ENCODE assay signal across 8 cellular contexts in genomic region chrX:1673337-1673736, GRCh38. TPM values are rescaled to one million over a fixed set of nuclear protein-coding genes. Genes with fewer than 3 reads are reported as not detected.
A peak's percentile ranks its signal among the peaks of the same experiment; 100 is the strongest.
DNase-seq lines count a peak whose midpoint lies in the region; ATAC-seq, FAIRE-seq and TF ChIP-seq lines count a peak whose summit lies in the region.

No MANE protein-coding gene starts in this region.

- H3K4me3 ChIP-seq in CD4-positive, CD25-positive, alpha-beta regulatory T cell (ENCODE audit: low read depth, low read length) = no peak overlapping the region
- H3K4me3 ChIP-seq in epithelial cell of proximal tubule (ENCODE audit: low read depth, low read length) (no peak overlapping the region), spleen (no peak overlapping the region)

- peaks cover 5% of the 10 kb centered on the region for H3K36me3 ChIP-seq in CD4-positive, CD25-positive, alpha-beta regulatory T cell (ENCODE audit: control insufficient read depth, insufficient read depth, low read length)
- H3K36me3 ChIP-seq in spleen = no peaks in the 10 kb centered on the region

- no peak for ATAC-seq in CD4-positive, CD25-positive, alpha-beta regulatory T cell (ENCODE audit: low read depth in 2 of 2)
- ATAC-seq in stimulated activated memory B cell treated with anti-CD40 and anti-IgM and Interleukin-4, amounts not matched to agents 10 μg/mL and 1 μg/mL and 100 μg/mL, for 72 hours = no peak
- ATAC-seq in HG03342 (IDR thresholded peaks at IDR 0.05; ENCODE audit: unreplicated experiment) = no peak

- H3K36me3 Mint-ChIP-seq in CD4-positive, CD25-positive, alpha-beta regulatory T cell = peaks cover 17% of the 10 kb centered on the region
- H3K36me3 Mint-ChIP-seq in stimulated activated memory B cell treated with anti-CD40 and anti-IgM and Interleukin-4, amounts not matched to agents 10 μg/mL and 1 μg/mL and 100 μg/mL, for 72 hours = peaks cover 28% of the 10 kb centered on the region

- 67 to 79% (median 78%) methylated on average over 7 of the region's 7 CpGs for WGBS in spleen, 5 donors

- TF ChIP-seq POLR2A in spleen (IDR thresholded peaks at IDR 0.05) = no peak

- no peaks in the 10 kb centered on the region for H3K27me3 ChIP-seq in CD4-positive, CD25-positive, alpha-beta regulatory T cell (ENCODE audit: control insufficient read depth, insufficient read depth, low read length)
- H3K27me3 ChIP-seq in spleen (replicated peaks in 1 of 7) = no peaks in the 10 kb centered on the region

- no peaks in the 10 kb centered on the region for H3K27me3 Mint-ChIP-seq in CD4-positive, CD25-positive, alpha-beta regulatory T cell
- H3K27me3 Mint-ChIP-seq in stimulated activated memory B cell treated with anti-CD40 and anti-IgM and Interleukin-4, amounts not matched to agents 10 μg/mL and 1 μg/mL and 100 μg/mL, for 72 hours = no peaks in the 10 kb centered on the region

- peaks cover 0 to 4% (median 0%) of the 10 kb centered on the region in 7 donors for H3K9me3 Mint-ChIP-seq in CD4-positive, CD25-positive, alpha-beta regulatory T cell
- peaks cover 3% of the 10 kb centered on the region for H3K9me3 Mint-ChIP-seq in stimulated activated memory B cell treated with anti-CD40 and anti-IgM and Interleukin-4, amounts not matched to agents 10 μg/mL and 1 μg/mL and 100 μg/mL, for 72 hours

- H3K9me3 ChIP-seq in CD4-positive, CD25-positive, alpha-beta regulatory T cell (ENCODE audit: control insufficient read depth in 2 of 2, low read length in 2 of 2) = no peaks in the 10 kb centered on the region
- H3K9me3 ChIP-seq in spleen = no peaks in the 10 kb centered on the region

- DNase-seq in CD4-positive, CD25-positive, alpha-beta regulatory T cell = peak; percentile 22 to 66 (median 38)
- DNase-seq in H4 (ENCODE audit: low spot score) = peak; percentile 51
- DNase-seq in epithelial cell of proximal tubule (ENCODE audit: low read depth) = no peak
- DNase-seq in spleen = peak; percentile 47
- DNase-seq in NCI-H187 (lab: John Stamatoyannopoulos, UW) = no peak

- peak; percentile 41 for FAIRE-seq in TTC549 (lab: Jason Lieb, UNC)

- no peak overlapping the region for H3K27ac Mint-ChIP-seq in CD4-positive, CD25-positive, alpha-beta regulatory T cell
- H3K27ac Mint-ChIP-seq in stimulated activated memory B cell treated with anti-CD40 and anti-IgM and Interleukin-4, amounts not matched to agents 10 μg/mL and 1 μg/mL and 100 μg/mL, for 72 hours = no peak overlapping the region

- intact Hi-C loops in spleen (cut with DNase I; ENCODE audit: low total_unique reads) = no loop called here

- peak; percentile 62 for TF ChIP-seq CTCF in epithelial cell of proximal tubule (conservative IDR thresholded peaks at IDR 0.05; ENCODE audit: low read depth, low read length)
- TF ChIP-seq CTCF in spleen (IDR thresholded peaks at IDR 0.05 in 8 of 11, conservative IDR thresholded peaks at IDR 0.05 in 3 of 11) = peak; percentile 22 to 79 (median 59)

- H3K4me3 Mint-ChIP-seq in CD4-positive, CD25-positive, alpha-beta regulatory T cell = no peak overlapping the region
- no peak overlapping the region for H3K4me3 Mint-ChIP-seq in stimulated activated memory B cell treated with anti-CD40 and anti-IgM and Interleukin-4, amounts not matched to agents 10 μg/mL and 1 μg/mL and 100 μg/mL, for 72 hours

- peaks cover 10 to 15% (median 11%) of the 10 kb centered on the region in 4 donors for H3K4me1 Mint-ChIP-seq in CD4-positive, CD25-positive, alpha-beta regulatory T cell
- H3K4me1 Mint-ChIP-seq in stimulated activated memory B cell treated with anti-CD40 and anti-IgM and Interleukin-4, amounts not matched to agents 10 μg/mL and 1 μg/mL and 100 μg/mL, for 72 hours = no peaks in the 10 kb centered on the region

- H3K27ac ChIP-seq in CD4-positive, CD25-positive, alpha-beta regulatory T cell (ENCODE audit: insufficient read depth, low read length, poor library complexity, severe bottlenecking) = no peak overlapping the region
- H3K27ac ChIP-seq in spleen = no peak overlapping the region

- no peaks in the 10 kb centered on the region for H3K4me1 ChIP-seq in CD4-positive, CD25-positive, alpha-beta regulatory T cell (ENCODE audit: control insufficient read depth, insufficient read depth, low read length, poor library complexity, severe bottlenecking)
- no peaks in the 10 kb centered on the region for H3K4me1 ChIP-seq in spleen

RNA-seq across cellular contexts. Expression of gene ASMT, which starts 58.5 kb away (rescaled TPM):
- total RNA-seq in CD4-positive, CD25-positive, alpha-beta regulatory T cell = not detected
- polyA plus RNA-seq in CD4-positive, CD25-positive, alpha-beta regulatory T cell = under 1 TPM in 3 of 4 donors, not detected in 1; 0.19 to 1.00 (median 0.91) TPM
- not detected in 2 replicates for total RNA-seq in H4 (2014; rRNA removed; shearing (Covaris generic))
- total RNA-seq in epithelial cell of proximal tubule = not detected in 2 replicates
- total RNA-seq in spleen = 1 to 10 TPM in 1 of 7 donors, under 1 TPM in 4, not detected in 2; 0.25 to 9.6 (median 0.54) TPM
- 1 to 10 TPM in 2 of 3 donors, under 1 TPM in 1; 0.11 to 3.9 (median 1.2) TPM for polyA plus RNA-seq in spleen

Comparison
In these comparisons a context has a peak if more than half of its experiments do, and no peak if none do; other contexts are left out.
1. DNase-seq: peak in CD4-positive, CD25-positive, alpha-beta regulatory T cell (3 of 3), H4 (single experiment) and spleen (single experiment); none in epithelial cell of proximal tubule (single experiment) and NCI-H187 (0 of 2).